32 cellular contexts compared by ENCODE assay signal in genomic region chr1:92790081-92790480, GRCh38.
"Had no signal": no experiment of that assay in that cellular context is flagged by ENCODE, and none has a peak within 500 bp of the region (broad histone marks: within the 10 kb centered on the region; RNA-seq: fewer than 3 reads in every experiment).

No MANE protein-coding gene starts in this region.

- H3K9me3 ChIP-seq: adrenal gland, body of pancreas, breast epithelium had no signal

- H3K27ac ChIP-seq: adrenal gland, body of pancreas, brain microvascular endothelial cell, breast epithelium, VCaP had no signal

- FAIRE-seq: astrocyte, TTC549 had no signal

- DNase-seq: activated B cell treated with CpG ODN at 0.5 μM for 24 hours; activated CD4-positive, alpha-beta memory T cell treated with anti-CD3 and anti-CD28 coated beads for 36 hours; activated CD4-positive, alpha-beta T cell treated with anti-CD3 and anti-CD28 coated beads for 4 hours; activated CD4-positive, alpha-beta T cell treated with anti-CD3 and anti-CD28 coated beads, Interleukin-2, amount 10 ng/mL, durations not matched to agents 24 days and 14 days; activated CD4-positive, alpha-beta T cell treated with anti-CD3 and anti-CD28 coated beads, Interleukin-2, amount 50 U/mL, for 1 hour; activated CD4-positive, alpha-beta T cell treated with anti-CD3 and anti-CD28 coated beads, Interleukin-2, amount 50 U/mL, for 4 hours; activated CD4-positive, CD25-positive, alpha-beta regulatory T cell treated with anti-CD3 and anti-CD28 coated beads, Interleukin-2, amount 50 U/mL, for 72 hours; activated CD8-positive, alpha-beta memory T cell treated with anti-CD3 and anti-CD28 coated beads, Interleukin-2, amount 50 U/mL, for 4 hours; activated CD8-positive, alpha-beta T cell treated with anti-CD3 and anti-CD28 coated beads for 36 hours; activated effector memory CD4-positive, alpha-beta T cell treated with anti-CD3 and anti-CD28 coated beads, Interleukin-2, amount 50 U/mL, for 16 hours; activated gamma-delta T cell treated with Interleukin-2 at 50 U/mL for 16 hours; activated naive CD4-positive, alpha-beta T cell; activated naive CD4-positive, alpha-beta T cell treated with anti-CD3 and anti-CD28 coated beads for 36 hours; activated naive CD4-positive, alpha-beta T cell treated with anti-CD3 and anti-CD28 coated beads, Interleukin-2, amount 50 U/mL, for 16 hours; activated naive CD8-positive, alpha-beta T cell treated with anti-CD3 and anti-CD28 coated beads for 36 hours; activated T-cell treated with anti-CD3 and anti-CD28 coated beads for 4 hours; activated T-cell treated with anti-CD3 and anti-CD28 coated beads, Interleukin-2, amount 50 U/mL, for 1 hour; activated T-cell treated with anti-CD3 and anti-CD28 coated beads, Interleukin-2, amount 50 U/mL, for 4 hours; activated T-cell treated with anti-CD3 and anti-CD28 coated beads, Interleukin-2, amount 50 U/mL, for 72 hours; adrenal gland; amniotic stem cell; aorta; body of pancreas; brain microvascular endothelial cell; central memory CD4-positive, alpha-beta T cell; T-helper 1 cell; T-helper 2 cell; T-helper 9 cell had no signal

- H3K27me3 ChIP-seq: adrenal gland, body of pancreas, brain microvascular endothelial cell, breast epithelium had no signal

- H3K4me3 ChIP-seq: adrenal gland, body of pancreas, breast epithelium had no signal

- H3K4me1 ChIP-seq: breast epithelium had no signal

- H3K36me3 ChIP-seq: adrenal gland, brain microvascular endothelial cell, breast epithelium had no signal

- ATAC-seq: activated CD8-positive, alpha-beta T cell treated with anti-CD3 and anti-CD28 coated beads for 36 hours; body of pancreas had no signal
